Comparison of ENCODE assay signal across 8 cellular contexts in the genomic region with DNA sequence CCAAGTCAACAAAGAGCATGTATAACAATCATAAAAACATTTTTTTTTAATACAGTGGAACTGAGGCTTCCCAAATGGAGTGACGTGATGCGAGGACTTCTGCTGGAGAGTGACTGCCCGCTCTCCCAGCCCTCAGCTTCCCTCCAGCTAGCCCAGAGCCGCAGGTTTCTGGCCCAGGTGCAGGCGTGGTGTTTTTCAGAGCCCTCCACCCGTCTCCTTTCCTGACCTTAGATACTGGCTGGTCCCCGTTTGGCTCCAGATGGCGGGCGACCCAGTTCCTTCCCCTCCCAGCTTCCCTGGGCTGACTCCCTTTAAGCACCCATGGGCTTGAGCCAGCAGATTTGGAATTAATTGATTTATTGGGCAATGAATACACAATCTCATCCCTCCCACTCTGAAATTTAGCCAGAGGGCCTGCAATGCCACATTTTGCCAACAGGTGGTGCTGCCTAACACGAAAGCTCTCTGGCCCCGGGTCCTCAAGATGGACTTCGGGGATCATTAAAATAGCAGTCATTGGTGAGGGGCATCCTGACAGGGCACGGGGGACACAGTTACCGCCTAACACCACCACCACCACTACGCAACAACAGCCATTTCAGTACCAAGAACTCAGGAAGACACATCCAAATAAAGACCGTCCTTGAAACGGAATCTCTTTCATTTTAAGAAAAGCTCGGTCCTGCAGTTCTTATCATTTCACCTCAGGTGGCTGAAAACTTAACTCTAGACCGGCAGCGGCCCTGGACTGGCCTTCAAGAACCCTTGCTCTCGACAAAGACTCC. TPM values are rescaled to one million over a fixed set of nuclear protein-coding genes. Genes with fewer than 3 reads are reported as not detected.
DNase-seq lines count a peak whose midpoint lies in the region; ATAC-seq lines count a peak whose summit lies in the region.

No MANE protein-coding gene starts in this region.

- no peak overlapping the region for H3K27ac Mint-ChIP-seq in T-cell

- no peaks in the 10 kb centered on the region for H3K9me3 Mint-ChIP-seq in T-cell

- POLR2A ChIA-PET in T-cell (lab: Charles Lee), result interaction anchor here in 1 of 2 donors (0.5 kb wide), 1 partner anchor 258 kb away, joined by 3 read pairs; no protein-coding TSS in a partner anchor

- DNase-seq in GM03348 (ENCODE audit: low spot score) (peak; percentile 90), M059J (ENCODE audit: low read depth) (peak; percentile 63), T-cell (peak; percentile 16 to 78 (median 62)), left cardiac atrium (peak; percentile 67), retina (peak; percentile 89)
- DNase-seq in activated naive CD8-positive, alpha-beta T cell treated with anti-CD3 and anti-CD28 coated beads, Interleukin-2, amount 50 U/mL, for 16 hours (ENCODE audit: low read depth, low spot score), result peak; percentile 60

- peak overlapping the region in 2 of 3 donors; percentile 58 to 62 for H3K4me3 Mint-ChIP-seq in T-cell

- peaks cover 0 to 1% of the 10 kb centered on the region in 2 donors for H3K27me3 Mint-ChIP-seq in T-cell

- intact Hi-C loops in left cardiac atrium (cut with DNase I), result loop anchor here in 1 of 2 donors (1.0 to 2.0 kb wide), 2 partner anchors 35 to 56 kb away; no protein-coding TSS in a partner anchor

- peaks cover 4 to 7% (median 6%) of the 10 kb centered on the region in 3 donors for H3K4me1 Mint-ChIP-seq in T-cell

- ATAC-seq in T-cell (replicated peaks in 1 of 4), result peak; percentile 57 to 71 (median 64)
- ATAC-seq in left cardiac atrium, result peak in 1 of 2 donors; percentile 21
- no peak for ATAC-seq in HG03521 (IDR thresholded peaks at IDR 0.05; ENCODE audit: unreplicated experiment)
- no peak for ATAC-seq in GM18873 (IDR thresholded peaks at IDR 0.05; ENCODE audit: low FRiP score, unreplicated experiment)

- CTCF ChIA-PET in T-cell (lab: Charles Lee), result interaction anchor here (0.5 to 1.4 kb wide), 12 partner anchors 9 to 581 kb away, joined by 3 to 17 read pairs (median 4); no protein-coding TSS in a partner anchor

- H3K36me3 Mint-ChIP-seq in T-cell, result no peaks in the 10 kb centered on the region

RNA-seq across cellular contexts. Expression of gene MUC4, which starts 47.5 kb away (rescaled TPM):
- total RNA-seq in M059J (2014; rRNA removed; shearing (Covaris generic)), result 0.02 and 0.05 TPM in 2 replicates
- under 1 TPM in 4 of 5 donors, not detected in 1; 0.03 to 0.16 (median 0.05) TPM for total RNA-seq in T-cell
- total RNA-seq in left cardiac atrium, result not detected

RNA-seq across cellular contexts. Expression of gene TNK2, which starts 49.1 kb away (rescaled TPM):
- total RNA-seq in M059J (2014; rRNA removed; shearing (Covaris generic)), result 8.0 and 13.9 TPM in 2 replicates
- total RNA-seq in T-cell, result 100 to 1,000 TPM; 159 to 198 (median 181) TPM
- total RNA-seq in left cardiac atrium, result 10 to 100 TPM; 47.6 to 50.4 TPM

Comparison
In these comparisons a context has a peak if more than half of its experiments do, and no peak if none do; other contexts are left out.
1. ATAC-seq: peak in T-cell (4 of 4); none in HG03521 (single experiment) and GM18873 (single experiment).
2. Peak in every context shown above with its lines, with median percentiles within 50 percentile points of each other: DNase-seq.